35 cellular contexts compared by ENCODE assay signal in the genomic region with DNA sequence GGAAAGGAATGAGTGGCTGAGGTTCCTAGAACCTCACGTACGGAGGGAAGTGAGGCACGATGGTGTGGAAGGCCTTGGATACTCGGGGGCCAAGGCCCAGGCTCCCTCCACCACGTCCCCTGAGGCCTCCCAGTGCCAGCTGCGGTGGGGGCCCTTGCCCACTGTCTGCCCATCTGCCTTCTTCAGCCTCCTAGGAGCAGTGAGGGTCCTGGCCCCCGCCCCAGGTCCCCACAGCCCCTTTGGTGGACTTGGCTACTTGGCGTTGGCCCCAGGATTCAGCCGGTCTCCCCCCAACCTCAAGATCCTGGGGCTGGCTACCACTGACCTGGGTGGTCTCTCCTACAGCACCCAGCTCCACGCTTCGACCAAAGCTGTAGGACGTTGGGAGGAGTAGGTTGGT.
"Had no signal": no experiment of that assay in that cellular context is flagged by ENCODE, and none has a peak within 500 bp of the region (broad histone marks: within the 10 kb centered on the region; RNA-seq: fewer than 3 reads in every experiment).

No MANE protein-coding gene starts in this region.

- H3K4me3 ChIP-seq: ascending aorta, cardiac muscle cell had no signal

- H3K36me3 ChIP-seq: ascending aorta, cardiac muscle cell had no signal

- ATAC-seq: activated CD4-positive, alpha-beta T cell treated with anti-CD3 and anti-CD28 coated beads for 36 hours; activated CD4-positive, CD25-positive, alpha-beta regulatory T cell treated with anti-CD3 and anti-CD28 coated beads, Interleukin-2, amount 50 U/mL, for 24 hours; activated CD8-positive, alpha-beta memory T cell treated with anti-CD3 and anti-CD28 coated beads, Interleukin-2, amount 10 ng/mL, durations not matched to agents 7 days and 5 days; activated CD8-positive, alpha-beta T cell treated with anti-CD3 and anti-CD28 coated beads, Interleukin-2, amount 10 ng/mL, durations not matched to agents 7 days and 5 days; activated naive CD8-positive, alpha-beta T cell treated with anti-CD3 and anti-CD28 coated beads, Interleukin-2, amount 50 U/mL, for 24 hours had no signal

- DNase-seq: activated CD4-positive, alpha-beta memory T cell treated with anti-CD3 and anti-CD28 coated beads, Interleukin-2, amount 10 ng/mL, durations not matched to agents 7 days and 5 days; activated CD4-positive, alpha-beta T cell treated with anti-CD3 and anti-CD28 coated beads for 1 hour; activated CD4-positive, alpha-beta T cell treated with anti-CD3 and anti-CD28 coated beads for 36 hours; activated CD4-positive, alpha-beta T cell treated with anti-CD3 and anti-CD28 coated beads for 48 hours; activated CD4-positive, alpha-beta T cell treated with anti-CD3 and anti-CD28 coated beads, Interleukin-2, amount 10 ng/mL, durations not matched to agents 7 days and 5 days; activated CD4-positive, alpha-beta T cell treated with anti-CD3 and anti-CD28 coated beads, Interleukin-2, amount 50 U/mL, for 48 hours; activated CD4-positive, CD25-positive, alpha-beta regulatory T cell; activated CD8-positive, alpha-beta memory T cell treated with anti-CD3 and anti-CD28 coated beads for 24 hours; activated CD8-positive, alpha-beta memory T cell treated with anti-CD3 and anti-CD28 coated beads, Interleukin-2, amount 10 ng/mL, durations not matched to agents 7 days and 5 days; activated CD8-positive, alpha-beta memory T cell treated with anti-CD3 and anti-CD28 coated beads, Interleukin-2, amount 50 U/mL, for 48 hours; activated CD8-positive, alpha-beta T cell treated with anti-CD3 and anti-CD28 coated beads, Interleukin-2, amount 10 ng/mL, durations not matched to agents 7 days and 5 days; activated effector memory CD4-positive, alpha-beta T cell treated with Interleukin-2 at 50 U/mL for 16 hours; activated gamma-delta T cell; activated naive CD4-positive, alpha-beta T cell treated with anti-CD3 and anti-CD28 coated beads, Interleukin-2, amount 10 ng/mL, durations not matched to agents 7 days and 5 days; activated naive CD4-positive, alpha-beta T cell treated with Interleukin-2 at 50 U/mL for 16 hours; activated naive CD8-positive, alpha-beta T cell treated with anti-CD3 and anti-CD28 coated beads, Interleukin-2, amount 10 ng/mL, durations not matched to agents 7 days and 5 days; activated naive CD8-positive, alpha-beta T cell treated with anti-CD3 and anti-CD28 coated beads, Interleukin-2, amount 50 U/mL, for 24 hours; activated T-cell treated with anti-CD3 and anti-CD28 coated beads, Interleukin-2, amount 50 U/mL, for 24 hours; activated T-cell treated with anti-CD3 and anti-CD28 coated beads, Interleukin-2, amount 50 U/mL, for 48 hours; amygdala; anterior cingulate cortex; caudate nucleus; cerebellar nuclear complex; T-helper 2 cell; T-helper 9 cell had no signal

- H3K27ac ChIP-seq: ascending aorta, cardiac muscle cell, VCaP had no signal

- H3K27ac Mint-ChIP-seq: activated CD4-positive, alpha-beta memory T cell treated with anti-CD3 and anti-CD28 coated beads, Interleukin-2, amount 10 ng/mL, durations not matched to agents 7 days and 5 days; activated CD4-positive, alpha-beta T cell treated with anti-CD3 and anti-CD28 coated beads for 36 hours; activated CD8-positive, alpha-beta memory T cell treated with anti-CD3 and anti-CD28 coated beads, Interleukin-2, amount 10 ng/mL, durations not matched to agents 7 days and 5 days; activated CD8-positive, alpha-beta T cell treated with anti-CD3 and anti-CD28 coated beads, Interleukin-2, amount 10 ng/mL, durations not matched to agents 7 days and 5 days; activated naive CD4-positive, alpha-beta T cell treated with anti-CD3 and anti-CD28 coated beads, Interleukin-2, amount 10 ng/mL, durations not matched to agents 7 days and 5 days; activated naive CD4-positive, alpha-beta T cell treated with anti-CD3 and anti-CD28 coated beads, Interleukin-2, amount 50 U/mL, for 24 hours; activated naive CD8-positive, alpha-beta T cell; activated naive CD8-positive, alpha-beta T cell treated with anti-CD3 and anti-CD28 coated beads, Interleukin-2, amount 10 ng/mL, durations not matched to agents 7 days and 5 days; activated naive CD8-positive, alpha-beta T cell treated with anti-CD3 and anti-CD28 coated beads, Interleukin-2, amount 50 U/mL, for 24 hours; activated T-cell treated with anti-CD3 and anti-CD28 coated beads, Interleukin-2, amount 50 U/mL, for 24 hours; activated T-helper 2 cell treated with anti-CD3 and anti-CD28 coated beads, Interferon-gamma antibody, Interleukin-2, Interleukin-4, amounts not matched to agents 10 μg/mL and 5 μg/mL and 100 μg/mL, durations not matched to agents 14 hours and 24 hours and 36 hours; brain; T-helper 2 cell treated with Interferon-gamma antibody and Interleukin-4, amounts not matched to agents 5 μg/mL and 100 μg/mL, for 36 hours had no signal

- H3K27me3 Mint-ChIP-seq: activated CD4-positive, alpha-beta memory T cell treated with anti-CD3 and anti-CD28 coated beads, Interleukin-2, amount 10 ng/mL, durations not matched to agents 7 days and 5 days; activated CD4-positive, alpha-beta T cell treated with anti-CD3 and anti-CD28 coated beads for 36 hours; activated CD4-positive, alpha-beta T cell treated with anti-CD3 and anti-CD28 coated beads, Interleukin-2, amount 10 ng/mL, durations not matched to agents 7 days and 5 days; activated CD8-positive, alpha-beta memory T cell treated with anti-CD3 and anti-CD28 coated beads, Interleukin-2, amount 10 ng/mL, durations not matched to agents 7 days and 5 days; activated naive CD4-positive, alpha-beta T cell treated with anti-CD3 and anti-CD28 coated beads, Interleukin-2, amount 10 ng/mL, durations not matched to agents 7 days and 5 days; activated naive CD4-positive, alpha-beta T cell treated with anti-CD3 and anti-CD28 coated beads, Interleukin-2, amount 50 U/mL, for 24 hours; activated naive CD8-positive, alpha-beta T cell; activated naive CD8-positive, alpha-beta T cell treated with anti-CD3 and anti-CD28 coated beads, Interleukin-2, amount 10 ng/mL, durations not matched to agents 7 days and 5 days; activated naive CD8-positive, alpha-beta T cell treated with anti-CD3 and anti-CD28 coated beads, Interleukin-2, amount 50 U/mL, for 24 hours; activated T-cell treated with anti-CD3 and anti-CD28 coated beads, Interleukin-2, amount 50 U/mL, for 24 hours; brain; central memory CD8-positive, alpha-beta T cell had no signal

- H3K9me3 ChIP-seq: ascending aorta had no signal

- H3K4me1 ChIP-seq: ascending aorta had no signal

- H3K36me3 Mint-ChIP-seq: activated CD8-positive, alpha-beta memory T cell treated with anti-CD3 and anti-CD28 coated beads, Interleukin-2, amount 10 ng/mL, durations not matched to agents 7 days and 5 days; activated naive CD4-positive, alpha-beta T cell treated with anti-CD3 and anti-CD28 coated beads, Interleukin-2, amount 10 ng/mL, durations not matched to agents 7 days and 5 days; activated naive CD8-positive, alpha-beta T cell treated with anti-CD3 and anti-CD28 coated beads, Interleukin-2, amount 10 ng/mL, durations not matched to agents 7 days and 5 days; brain had no signal

- H3K9me3 Mint-ChIP-seq: activated CD4-positive, alpha-beta memory T cell treated with anti-CD3 and anti-CD28 coated beads, Interleukin-2, amount 10 ng/mL, durations not matched to agents 7 days and 5 days; activated CD4-positive, alpha-beta T cell treated with anti-CD3 and anti-CD28 coated beads, Interleukin-2, amount 10 ng/mL, durations not matched to agents 7 days and 5 days; activated naive CD4-positive, alpha-beta T cell treated with anti-CD3 and anti-CD28 coated beads, Interleukin-2, amount 10 ng/mL, durations not matched to agents 7 days and 5 days; activated naive CD4-positive, alpha-beta T cell treated with anti-CD3 and anti-CD28 coated beads, Interleukin-2, amount 50 U/mL, for 24 hours; activated naive CD8-positive, alpha-beta T cell treated with anti-CD3 and anti-CD28 coated beads, Interleukin-2, amount 10 ng/mL, durations not matched to agents 7 days and 5 days; activated naive CD8-positive, alpha-beta T cell treated with anti-CD3 and anti-CD28 coated beads, Interleukin-2, amount 50 U/mL, for 24 hours; activated T-cell treated with anti-CD3 and anti-CD28 coated beads, Interleukin-2, amount 50 U/mL, for 24 hours; activated T-helper 2 cell treated with anti-CD3 and anti-CD28 coated beads, Interferon-gamma antibody, Interleukin-2, Interleukin-4, amounts not matched to agents 10 μg/mL and 5 μg/mL and 100 μg/mL, durations not matched to agents 14 hours and 24 hours and 36 hours; brain; central memory CD8-positive, alpha-beta T cell; T-helper 2 cell treated with Interferon-gamma antibody and Interleukin-4, amounts not matched to agents 5 μg/mL and 100 μg/mL, for 36 hours had no signal

- H3K4me3 Mint-ChIP-seq: activated CD4-positive, alpha-beta memory T cell treated with anti-CD3 and anti-CD28 coated beads, Interleukin-2, amount 10 ng/mL, durations not matched to agents 7 days and 5 days; activated CD4-positive, alpha-beta T cell treated with anti-CD3 and anti-CD28 coated beads for 36 hours; activated CD4-positive, alpha-beta T cell treated with anti-CD3 and anti-CD28 coated beads, Interleukin-2, amount 10 ng/mL, durations not matched to agents 7 days and 5 days; activated CD8-positive, alpha-beta memory T cell treated with anti-CD3 and anti-CD28 coated beads, Interleukin-2, amount 10 ng/mL, durations not matched to agents 7 days and 5 days; activated CD8-positive, alpha-beta T cell treated with anti-CD3 and anti-CD28 coated beads, Interleukin-2, amount 10 ng/mL, durations not matched to agents 7 days and 5 days; activated naive CD4-positive, alpha-beta T cell treated with anti-CD3 and anti-CD28 coated beads, Interleukin-2, amount 10 ng/mL, durations not matched to agents 7 days and 5 days; activated naive CD4-positive, alpha-beta T cell treated with anti-CD3 and anti-CD28 coated beads, Interleukin-2, amount 50 U/mL, for 24 hours; activated naive CD8-positive, alpha-beta T cell; activated naive CD8-positive, alpha-beta T cell treated with anti-CD3 and anti-CD28 coated beads, Interleukin-2, amount 10 ng/mL, durations not matched to agents 7 days and 5 days; activated naive CD8-positive, alpha-beta T cell treated with anti-CD3 and anti-CD28 coated beads, Interleukin-2, amount 50 U/mL, for 24 hours; activated T-cell treated with anti-CD3 and anti-CD28 coated beads, Interleukin-2, amount 50 U/mL, for 24 hours; brain; central memory CD8-positive, alpha-beta T cell; T-helper 2 cell treated with Interferon-gamma antibody and Interleukin-4, amounts not matched to agents 5 μg/mL and 100 μg/mL, for 36 hours had no signal

- H3K27me3 ChIP-seq: ascending aorta, cardiac muscle cell had no signal

- H3K4me1 Mint-ChIP-seq: activated CD4-positive, alpha-beta memory T cell treated with anti-CD3 and anti-CD28 coated beads, Interleukin-2, amount 10 ng/mL, durations not matched to agents 7 days and 5 days; activated CD4-positive, alpha-beta T cell treated with anti-CD3 and anti-CD28 coated beads for 36 hours; activated CD4-positive, alpha-beta T cell treated with anti-CD3 and anti-CD28 coated beads, Interleukin-2, amount 10 ng/mL, durations not matched to agents 7 days and 5 days; activated CD8-positive, alpha-beta memory T cell treated with anti-CD3 and anti-CD28 coated beads, Interleukin-2, amount 10 ng/mL, durations not matched to agents 7 days and 5 days; activated naive CD4-positive, alpha-beta T cell treated with anti-CD3 and anti-CD28 coated beads, Interleukin-2, amount 10 ng/mL, durations not matched to agents 7 days and 5 days; activated naive CD8-positive, alpha-beta T cell treated with anti-CD3 and anti-CD28 coated beads, Interleukin-2, amount 10 ng/mL, durations not matched to agents 7 days and 5 days; activated naive CD8-positive, alpha-beta T cell treated with anti-CD3 and anti-CD28 coated beads, Interleukin-2, amount 50 U/mL, for 24 hours had no signal
